ENCODE assay signal across 18 cellular contexts in genomic region chr17:81568416-81568815, GRCh38. TPM values are rescaled to one million over a fixed set of nuclear protein-coding genes. Genes with fewer than 3 reads are reported as not detected.
A peak's percentile ranks its signal among the peaks of the same experiment; 100 is the strongest.
DNase-seq lines count a peak whose midpoint lies in the region; FAIRE-seq and TF ChIP-seq lines count a peak whose summit lies in the region.
"Had no signal": no experiment of that assay in that cellular context is flagged by ENCODE, and none has a peak within 500 bp of the region (broad histone marks: within the 10 kb centered on the region; RNA-seq: fewer than 3 reads in every experiment).

No MANE protein-coding gene starts in this region.

- peaks cover 65% of the 10 kb centered on the region for H3K36me3 Mint-ChIP-seq in nephron (ENCODE audit: low read depth)

- H3K27ac ChIP-seq in HEK293 (ENCODE audit: extremely low read depth, low read depth, low read length) (peak overlapping the region; percentile 5), ascending aorta (peak overlapping the region; percentile 86 to 93), tibial artery (peak overlapping the region; percentile 70 to 79)
- H3K27ac ChIP-seq: foreskin keratinocyte, WERI-Rb-1 had no signal

- H3K4me1 ChIP-seq in HEK293 (ENCODE audit: control insufficient read depth, insufficient read depth, low read length) (peaks cover 23% of the 10 kb centered on the region), ascending aorta (peaks cover 31 to 49% of the 10 kb centered on the region in 2 donors), tibial artery (peaks cover 0 to 58% (median 46%) of the 10 kb centered on the region in 4 donors)

- CTCF ChIA-PET in HEK293 (lab: Yijun Ruan, JAX): interaction anchor here (1.2 to 7.8 kb wide), 3 partner anchors 11 to 33 kb away, joined by 5 to 69 read pairs (median 5); no protein-coding TSS in a partner anchor

- intact Hi-C loops in ascending aorta (cut with DNase I): no loop called here
- intact Hi-C loops in tibial artery (cut with DNase I; ENCODE audit: low total_unique reads): no loop called here

- TF ChIP-seq CTCF in HEK293 (tag by site-specific recombination; IDR thresholded peaks at IDR 0.05) (no peak), ascending aorta (IDR thresholded peaks at IDR 0.05) (no peak), nephron (IDR thresholded peaks at IDR 0.05; ENCODE audit: unreplicated experiment in 3 of 3) (no peak), tibial artery (IDR thresholded peaks at IDR 0.05) (no peak)

- H3K27me3 ChIP-seq in ascending aorta (no peaks in the 10 kb centered on the region), tibial artery (no peaks in the 10 kb centered on the region)
- H3K27me3 ChIP-seq: foreskin keratinocyte, MG63, right lobe of liver had no signal

- POLR2A ChIA-PET in HEK293 (lab: Yijun Ruan, JAX): interaction anchor here (1.0 to 2.1 kb wide), 4 partner anchors 9 to 27 kb away, joined by 3 to 10 read pairs (median 4); no protein-coding TSS in a partner anchor

- H3K4me3 ChIP-seq in HEK293 (ENCODE audit: low read depth, low read length) (no peak overlapping the region), ascending aorta (no peak overlapping the region), tibial artery (no peak overlapping the region)
- H3K4me3 ChIP-seq: MG63, right lobe of liver had no signal

- DNase-seq in ascending aorta (ENCODE audit: low spot score in 2 of 2) (no peak), tibial artery (no peak), GM19239 (ENCODE audit: insufficient read length, low spot score) (no peak), RCC 7860 (ENCODE audit: low spot score) (no peak), NCI-H187 treated with DMSO at 0.1 percent for 48 hours (lab: John Stamatoyannopoulos, UW) (no peak)
- DNase-seq: activated CD4-positive, alpha-beta memory T cell treated with anti-CD3 and anti-CD28 coated beads for 36 hours; activated naive CD4-positive, alpha-beta T cell treated with anti-CD3 and anti-CD28 coated beads, Interleukin-2, amount 50 U/mL, for 16 hours; activated T-cell treated with anti-CD3 and anti-CD28 coated beads, Interleukin-2, amount 50 U/mL, for 24 hours; C1 segment of cervical spinal cord; foreskin keratinocyte; left cardiac atrium; MG63; right lobe of liver; Right ventricle myocardium superior; stimulated activated CD4-positive, alpha-beta T cell treated with anti-CD3 and anti-CD28 coated beads, Interleukin-2, amount 100 ng/mL, for 24 hours; WERI-Rb-1 had no signal

- H3K27me3 Mint-ChIP-seq in nephron (ENCODE audit: low read depth): no peaks in the 10 kb centered on the region
- H3K27me3 Mint-ChIP-seq: activated CD4-positive, alpha-beta memory T cell treated with anti-CD3 and anti-CD28 coated beads for 36 hours; activated T-cell treated with anti-CD3 and anti-CD28 coated beads, Interleukin-2, amount 50 U/mL, for 24 hours had no signal

- H3K36me3 ChIP-seq in HEK293 (ENCODE audit: control insufficient read depth in 2 of 2, insufficient read depth in 1 of 2, low read length in 2 of 2) (peaks cover 36 to 96% of the 10 kb centered on the region in 2 experiments), ascending aorta (peaks cover 39 to 52% of the 10 kb centered on the region in 2 donors), tibial artery (peaks cover 52 to 81% (median 59%) of the 10 kb centered on the region in 3 donors)

- peak overlapping the region; percentile 99 to 100 (median 99) for H3K27ac Mint-ChIP-seq in nephron
- H3K27ac Mint-ChIP-seq: activated CD4-positive, alpha-beta memory T cell treated with anti-CD3 and anti-CD28 coated beads for 36 hours; activated T-cell treated with anti-CD3 and anti-CD28 coated beads, Interleukin-2, amount 50 U/mL, for 24 hours had no signal

- no peak for FAIRE-seq in GM19239 (lab: Jason Lieb, UNC)
- FAIRE-seq in RCC 7860 (lab: Jason Lieb, UNC): no peak

- H3K4me1 Mint-ChIP-seq in nephron: peaks cover 38% of the 10 kb centered on the region

- no peaks in the 10 kb centered on the region for H3K9me3 ChIP-seq in HEK293 (ENCODE audit: control insufficient read depth, insufficient read depth, low read depth, low read length)
- H3K9me3 ChIP-seq in ascending aorta: no peaks in the 10 kb centered on the region
- no peaks in the 10 kb centered on the region for H3K9me3 ChIP-seq in tibial artery
- H3K9me3 ChIP-seq: MG63, right lobe of liver had no signal

- no peaks in the 10 kb centered on the region for H3K9me3 Mint-ChIP-seq in nephron
- H3K9me3 Mint-ChIP-seq: activated CD4-positive, alpha-beta memory T cell treated with anti-CD3 and anti-CD28 coated beads for 36 hours; activated T-cell treated with anti-CD3 and anti-CD28 coated beads, Interleukin-2, amount 50 U/mL, for 24 hours had no signal

- no peak overlapping the region for H3K4me3 Mint-ChIP-seq in nephron
- H3K4me3 Mint-ChIP-seq: activated CD4-positive, alpha-beta memory T cell treated with anti-CD3 and anti-CD28 coated beads for 36 hours; activated T-cell treated with anti-CD3 and anti-CD28 coated beads, Interleukin-2, amount 50 U/mL, for 24 hours had no signal

TF ChIP-seq in HEK293, 187 proteins besides CTCF, POLR2A, EP300 and RAD21:
- TF ChIP-seq ZNF600 (tag by site-specific recombination; IDR thresholded peaks at IDR 0.05) (peak; percentile 62), ZSCAN4 (tag by site-specific recombination; IDR thresholded peaks at IDR 0.05) (no peak)
TF ChIP-seq in HEK293: peak in this region for 1.

RNA-seq across cellular contexts. Expression of gene FAAP100, which starts 16.3 kb away (rescaled TPM):
- 75.6 TPM for total RNA-seq in ascending aorta

RNA-seq across cellular contexts. Expression of gene FSCN2, which starts 40.2 kb away (rescaled TPM):
- not detected for total RNA-seq in ascending aorta
- total RNA-seq: foreskin keratinocyte had no signal

RNA-seq across cellular contexts. Expression of gene ACTG1, which starts 55.8 kb away (rescaled TPM):
- total RNA-seq in ascending aorta: 6,075 TPM

Comparison
In these comparisons a context has a peak if more than half of its experiments do, and no peak if none do; other contexts are left out.
1. H3K27ac ChIP-seq: peak in every context shown above with its lines; median percentile 90 in ascending aorta; 74 in tibial artery; 5 in HEK293.